15 cellular contexts compared by ENCODE assay signal in genomic region chrX:135384161-135384836, GRCh38. TPM values are rescaled to one million over a fixed set of nuclear protein-coding genes. Genes with fewer than 3 reads are reported as not detected.
DNase-seq lines count a peak whose midpoint lies in the region; ATAC-seq and TF ChIP-seq lines count a peak whose summit lies in the region.
"Had no signal": no experiment of that assay in that cellular context is flagged by ENCODE, and none has a peak within 500 bp of the region (broad histone marks: within the 10 kb centered on the region; RNA-seq: fewer than 3 reads in every experiment).

No MANE protein-coding gene starts in this region.

- no peak for TF ChIP-seq CTCF in OCI-LY7 (conservative IDR thresholded peaks at IDR 0.05; ENCODE audit: low read length)

- H3K36me3 ChIP-seq in OCI-LY7 (ENCODE audit: insufficient read depth, low read length): no peaks in the 10 kb centered on the region
- H3K36me3 ChIP-seq: stomach had no signal

- H2AFZ ChIP-seq in OCI-LY7 (ENCODE audit: low read length): no peak overlapping the region

- peaks cover 5% of the 10 kb centered on the region for H3K9me3 Mint-ChIP-seq in activated CD4-positive, alpha-beta T cell treated with anti-CD3 and anti-CD28 coated beads, Interleukin-2, amount 10 ng/mL, durations not matched to agents 24 days and 14 days
- H3K9me3 Mint-ChIP-seq in activated naive CD8-positive, alpha-beta T cell treated with anti-CD3 and anti-CD28 coated beads, Interleukin-2, amount 50 U/mL, for 24 hours: no peaks in the 10 kb centered on the region
- H3K9me3 Mint-ChIP-seq: natural killer cell treated with Interleukin-12 subunit alpha and Interleukin-12 subunit beta and Interleukin-15 and Interleukin-18, amount 100 ng/mL, for 72 hours had no signal

- DNase-seq in activated CD4-positive, CD25-positive, alpha-beta regulatory T cell treated with anti-CD3 and anti-CD28 coated beads, Interleukin-2, amount 50 U/mL, for 16 hours (ENCODE audit: low read depth, low spot score): peak; percentile 11
- no peak for DNase-seq in activated CD4-positive, CD25-positive, alpha-beta regulatory T cell (lab: John Stamatoyannopoulos, UW)
- DNase-seq in activated CD4-positive, alpha-beta T cell treated with anti-CD3 and anti-CD28 coated beads, Interleukin-2, amount 10 ng/mL, durations not matched to agents 24 days and 14 days: peak; percentile 85
- DNase-seq in activated naive CD8-positive, alpha-beta T cell treated with anti-CD3 and anti-CD28 coated beads, Interleukin-2, amount 50 U/mL, for 24 hours: peak; percentile 10
- peak; percentile 25 for DNase-seq in stimulated activated CD8-positive, alpha-beta memory T cell treated with anti-CD3 and anti-CD28 coated beads, Interleukin-4, amount 100 ng/mL, for 48 hours
- no peak for DNase-seq in DMS114 treated with DMSO at 0.1 percent for 48 hours (lab: John Stamatoyannopoulos, UW; ENCODE audit: unreplicated experiment)
- no peak for DNase-seq in OCI-LY7 (ENCODE audit: low spot score)
- DNase-seq: 8988T, cortex of kidney, NCI-H1105, NCI-H524, SK-N-SH, stomach had no signal

- H3K9me2 ChIP-seq in OCI-LY7 (ENCODE audit: insufficient read depth, low read length): no peaks in the 10 kb centered on the region
- H3K9me2 ChIP-seq: SK-N-SH had no signal

- H3K27ac Mint-ChIP-seq in activated CD4-positive, alpha-beta T cell treated with anti-CD3 and anti-CD28 coated beads, Interleukin-2, amount 10 ng/mL, durations not matched to agents 24 days and 14 days: peak overlapping the region; percentile 85
- peak overlapping the region; percentile 70 for H3K27ac Mint-ChIP-seq in activated naive CD8-positive, alpha-beta T cell treated with anti-CD3 and anti-CD28 coated beads, Interleukin-2, amount 50 U/mL, for 24 hours
- H3K27ac Mint-ChIP-seq: natural killer cell treated with Interleukin-12 subunit alpha and Interleukin-12 subunit beta and Interleukin-15 and Interleukin-18, amount 100 ng/mL, for 72 hours had no signal

- peak overlapping the region; percentile 75 for H3K4me3 Mint-ChIP-seq in activated CD4-positive, alpha-beta T cell treated with anti-CD3 and anti-CD28 coated beads, Interleukin-2, amount 10 ng/mL, durations not matched to agents 24 days and 14 days
- H3K4me3 Mint-ChIP-seq in activated naive CD8-positive, alpha-beta T cell treated with anti-CD3 and anti-CD28 coated beads, Interleukin-2, amount 50 U/mL, for 24 hours: peak overlapping the region; percentile 53
- H3K4me3 Mint-ChIP-seq: natural killer cell treated with Interleukin-12 subunit alpha and Interleukin-12 subunit beta and Interleukin-15 and Interleukin-18, amount 100 ng/mL, for 72 hours had no signal

- no peaks in the 10 kb centered on the region for H3K27me3 Mint-ChIP-seq in activated CD4-positive, alpha-beta T cell treated with anti-CD3 and anti-CD28 coated beads, Interleukin-2, amount 10 ng/mL, durations not matched to agents 24 days and 14 days
- no peaks in the 10 kb centered on the region for H3K27me3 Mint-ChIP-seq in activated naive CD8-positive, alpha-beta T cell treated with anti-CD3 and anti-CD28 coated beads, Interleukin-2, amount 50 U/mL, for 24 hours

- CTCF ChIA-PET in OCI-LY7 (lab: Charles Lee; ENCODE audit: unreplicated experiment): no interaction called here

- H3K4me2 ChIP-seq in OCI-LY7 (ENCODE audit: low read length): no peak overlapping the region
- H3K4me2 ChIP-seq: SK-N-SH had no signal

- intact Hi-C loops in activated CD4-positive, alpha-beta T cell treated with anti-CD3 and anti-CD28 coated beads, Interleukin-2, amount 10 ng/mL, durations not matched to agents 24 days and 14 days (cut with micrococcal nuclease): loop anchor here (2.0 to 5.0 kb wide), 2 partner anchors 37 to 48 kb away; partner anchors contain the start of gene SMIM10L2A
- intact Hi-C loops in OCI-LY7 (cut with micrococcal nuclease; ENCODE audit: unreplicated experiment): no loop called here

- no peaks in the 10 kb centered on the region for H3K79me2 ChIP-seq in OCI-LY7 (ENCODE audit: insufficient read depth, low read depth, low read length)

- no TSS peak for BruUV-seq in OCI-LY7 (replicated peaks; lab: Mats Ljungman, UMichigan)

- peaks cover 33% of the 10 kb centered on the region for H3K4me1 Mint-ChIP-seq in activated CD4-positive, alpha-beta T cell treated with anti-CD3 and anti-CD28 coated beads, Interleukin-2, amount 10 ng/mL, durations not matched to agents 24 days and 14 days
- peaks cover 57% of the 10 kb centered on the region for H3K4me1 Mint-ChIP-seq in activated naive CD8-positive, alpha-beta T cell treated with anti-CD3 and anti-CD28 coated beads, Interleukin-2, amount 50 U/mL, for 24 hours

- H3K4me3 ChIP-seq in OCI-LY7 (ENCODE audit: low read depth, low read length, poor library complexity, severe bottlenecking): no peak overlapping the region
- H3K4me3 ChIP-seq: stomach had no signal

- POLR2A ChIA-PET in OCI-LY7 (lab: Charles Lee): no interaction called here

- H3K9me3 ChIP-seq in OCI-LY7 (ENCODE audit: low read length): no peaks in the 10 kb centered on the region
- H3K9me3 ChIP-seq: SK-N-SH, stomach had no signal

- H3K36me3 Mint-ChIP-seq in activated CD4-positive, alpha-beta T cell treated with anti-CD3 and anti-CD28 coated beads, Interleukin-2, amount 10 ng/mL, durations not matched to agents 24 days and 14 days (ENCODE audit: low read depth): peaks cover 1% of the 10 kb centered on the region
- H3K36me3 Mint-ChIP-seq in activated naive CD8-positive, alpha-beta T cell treated with anti-CD3 and anti-CD28 coated beads, Interleukin-2, amount 50 U/mL, for 24 hours (ENCODE audit: low read depth): no peaks in the 10 kb centered on the region
- H3K36me3 Mint-ChIP-seq: natural killer cell treated with Interleukin-12 subunit alpha and Interleukin-12 subunit beta and Interleukin-15 and Interleukin-18, amount 100 ng/mL, for 72 hours had no signal

- no peaks in the 10 kb centered on the region for H4K20me1 ChIP-seq in OCI-LY7 (ENCODE audit: insufficient read depth, low read length)

- H3K4me1 ChIP-seq in OCI-LY7 (ENCODE audit: insufficient read depth, low read length, poor library complexity, severe bottlenecking): no peaks in the 10 kb centered on the region
- H3K4me1 ChIP-seq: stomach had no signal

- peak; percentile 90 for ATAC-seq in activated naive CD8-positive, alpha-beta T cell treated with anti-CD3 and anti-CD28 coated beads, Interleukin-2, amount 50 U/mL, for 24 hours
- no peak for ATAC-seq in GM18520 (IDR thresholded peaks at IDR 0.05; ENCODE audit: unreplicated experiment)

- no peak overlapping the region for H3K27ac ChIP-seq in OCI-LY7 (ENCODE audit: low read depth, low read length, poor library complexity, severe bottlenecking)
- H3K27ac ChIP-seq: stomach had no signal

RNA-seq across cellular contexts. Expression of gene SMIM10L2A, which starts 37.4 kb away (rescaled TPM):
- total RNA-seq in activated CD4-positive, alpha-beta T cell treated with anti-CD3 and anti-CD28 coated beads, Interleukin-2, amount 10 ng/mL, durations not matched to agents 24 days and 14 days: 1.2 and 1.3 TPM in 2 replicates
- total RNA-seq in OCI-LY7 (2014; rRNA removed; shearing (Covaris generic)): not detected in 2 replicates
- total RNA-seq in OCI-LY7 (2022): 0.13 and 0.19 TPM in 2 replicates

RNA-seq across cellular contexts. Expression of gene ZNF449, which starts 39.7 kb away (rescaled TPM):
- 0.83 and 1.3 TPM in 2 replicates for total RNA-seq in activated CD4-positive, alpha-beta T cell treated with anti-CD3 and anti-CD28 coated beads, Interleukin-2, amount 10 ng/mL, durations not matched to agents 24 days and 14 days
- 3.3 and 3.7 TPM in 2 replicates for total RNA-seq in OCI-LY7 (2014; rRNA removed; shearing (Covaris generic))
- total RNA-seq in OCI-LY7 (2022): 3.9 and 4.5 TPM in 2 replicates

RNA-seq across cellular contexts. Expression of gene ZNF75D, which starts 40.4 kb away (rescaled TPM):
- 6.9 and 7.1 TPM in 2 replicates for total RNA-seq in activated CD4-positive, alpha-beta T cell treated with anti-CD3 and anti-CD28 coated beads, Interleukin-2, amount 10 ng/mL, durations not matched to agents 24 days and 14 days
- 7.4 and 8.0 TPM in 2 replicates for total RNA-seq in OCI-LY7 (2014; rRNA removed; shearing (Covaris generic))
- 6.3 and 6.8 TPM in 2 replicates for total RNA-seq in OCI-LY7 (2022)

Comparison
In these comparisons a context has a peak if more than half of its experiments do, and no peak if none do; other contexts are left out.
1. DNase-seq: peak in activated CD4-positive, CD25-positive, alpha-beta regulatory T cell treated with anti-CD3 and anti-CD28 coated beads, Interleukin-2, amount 50 U/mL, for 16 hours (single experiment), activated CD4-positive, alpha-beta T cell treated with anti-CD3 and anti-CD28 coated beads, Interleukin-2, amount 10 ng/mL, durations not matched to agents 24 days and 14 days (single experiment), activated naive CD8-positive, alpha-beta T cell treated with anti-CD3 and anti-CD28 coated beads, Interleukin-2, amount 50 U/mL, for 24 hours (single experiment) and stimulated activated CD8-positive, alpha-beta memory T cell treated with anti-CD3 and anti-CD28 coated beads, Interleukin-4, amount 100 ng/mL, for 48 hours (single experiment); none in activated CD4-positive, CD25-positive, alpha-beta regulatory T cell (0 of 4), DMS114 treated with DMSO at 0.1 percent for 48 hours (single experiment) and OCI-LY7 (single experiment).